In the genomic region with DNA sequence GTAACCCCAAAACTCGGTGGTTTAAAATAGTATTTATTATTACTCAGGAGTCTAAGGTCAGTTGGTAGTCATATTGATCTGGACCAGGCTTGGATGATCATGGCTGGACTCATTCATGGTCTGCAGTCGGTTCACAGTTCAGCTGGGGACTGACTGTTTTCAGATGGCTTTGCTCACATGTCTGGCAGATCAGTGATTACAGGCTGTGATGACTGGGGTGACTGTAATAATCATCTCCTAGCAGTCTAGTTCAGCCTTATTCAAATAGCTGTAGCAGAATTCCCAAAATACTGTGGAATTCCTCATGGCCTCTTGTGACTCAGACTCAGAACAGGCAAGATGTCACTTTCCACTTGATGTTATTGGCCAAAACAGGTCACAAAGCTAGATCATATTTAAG, we compare ENCODE assay signal across 20 cellular contexts. TPM values are rescaled to one million over a fixed set of nuclear protein-coding genes. Genes with fewer than 3 reads are reported as not detected.
DNase-seq lines count a peak whose midpoint lies in the region; ATAC-seq, FAIRE-seq and TF ChIP-seq lines count a peak whose summit lies in the region.
"Had no signal": no experiment of that assay in that cellular context is flagged by ENCODE, and none has a peak within 500 bp of the region (broad histone marks: within the 10 kb centered on the region; RNA-seq: fewer than 3 reads in every experiment).

No MANE protein-coding gene starts in this region.

- CTCF ChIA-PET in HepG2 (lab: Yijun Ruan, JAX; ENCODE audit: low intra/inter-chr PET ratio, low total read pairs): no interaction called here
- CTCF ChIA-PET in CD8-positive, alpha-beta T cell (lab: Charles Lee): no interaction called here

- peaks cover 2% of the 10 kb centered on the region for H3K27me3 Mint-ChIP-seq in HFFc6 (ENCODE audit: insufficient read depth)
- peaks cover 12% of the 10 kb centered on the region for H3K27me3 Mint-ChIP-seq in CD8-positive, alpha-beta T cell (ENCODE audit: low read depth)

- TF ChIP-seq EP300 in HepG2 (IDR thresholded peaks at IDR 0.05; ENCODE audit: low read depth in 2 of 2, low read length in 2 of 2) (no peak), HepG2 (CRISPR knock-in tag; IDR thresholded peaks at IDR 0.05; ENCODE audit: borderline replicate concordance) (no peak)

- H3K27ac Mint-ChIP-seq in HFFc6: no peak overlapping the region
- H3K27ac Mint-ChIP-seq in CD8-positive, alpha-beta T cell: no peak overlapping the region
- H3K27ac Mint-ChIP-seq: CD4-positive, CD25-positive, alpha-beta regulatory T cell; H9; IgD-negative memory B cell had no signal

- H4K20me1 ChIP-seq in HepG2 (ENCODE audit: insufficient read depth, low read length): no peaks in the 10 kb centered on the region

- H3K9me3 Mint-ChIP-seq in HFFc6: no peaks in the 10 kb centered on the region
- no peaks in the 10 kb centered on the region for H3K9me3 Mint-ChIP-seq in CD8-positive, alpha-beta T cell
- H3K9me3 Mint-ChIP-seq: CD4-positive, CD25-positive, alpha-beta regulatory T cell; H9; IgD-negative memory B cell had no signal

- peaks cover 47% of the 10 kb centered on the region for H3K4me1 Mint-ChIP-seq in HFFc6 (ENCODE audit: low read depth)
- H3K4me1 Mint-ChIP-seq in CD8-positive, alpha-beta T cell (ENCODE audit: low read depth): no peaks in the 10 kb centered on the region
- H3K4me1 Mint-ChIP-seq: CD4-positive, CD25-positive, alpha-beta regulatory T cell; H9 had no signal

- TF ChIP-seq CTCF in HFFc6 (IDR thresholded peaks at IDR 0.05) (no peak), HepG2 (CRISPR knock-in tag; IDR thresholded peaks at IDR 0.05) (no peak), tibial artery (IDR thresholded peaks at IDR 0.05) (no peak), colonic mucosa (IDR thresholded peaks at IDR 0.05) (no peak)
- no peak for TF ChIP-seq CTCF in CD8-positive, alpha-beta T cell (IDR thresholded peaks at IDR 0.05)

- H3K9ac ChIP-seq in HepG2 (ENCODE audit: insufficient read depth, low read depth, low read length) (no peak overlapping the region), colonic mucosa (ENCODE audit: low read depth in 2 of 2, low read length in 2 of 2) (no peak overlapping the region)

- intact Hi-C loops in HepG2 (cut with micrococcal nuclease; ENCODE audit: unreplicated experiment) (no loop called here), tibial artery (cut with DNase I; ENCODE audit: low total_unique reads) (no loop called here), colonic mucosa (cut with DNase I) (no loop called here)
- intact Hi-C loops in CD8-positive, alpha-beta T cell (cut with DNase I, micrococcal nuclease): no loop called here

- no TSS peak for BruUV-seq in HepG2 (replicated peaks; lab: Mats Ljungman, UMichigan)

- H3K36me3 Mint-ChIP-seq in HFFc6 (ENCODE audit: low read depth): peaks cover 1% of the 10 kb centered on the region
- no peaks in the 10 kb centered on the region for H3K36me3 Mint-ChIP-seq in CD8-positive, alpha-beta T cell
- H3K36me3 Mint-ChIP-seq: CD4-positive, CD25-positive, alpha-beta regulatory T cell; IgD-negative memory B cell had no signal

- no peak for DNase-seq in GM12891 (ENCODE audit: insufficient read length, low spot score)
- peak; percentile 5 for DNase-seq in HFFc6
- DNase-seq in HepG2 (ENCODE audit: low spot score): no peak
- no peak for DNase-seq in tibial artery
- DNase-seq in colonic mucosa: no peak
- DNase-seq in activated gamma-delta T cell treated with Interleukin-2 at 50 U/mL for 16 hours: no peak
- no peak for DNase-seq in CD8-positive, alpha-beta T cell
- DNase-seq: BE2C; C1 segment of cervical spinal cord; Caco-2; CD4-positive, CD25-positive, alpha-beta regulatory T cell; GDM1; H9; KBM-7 had no signal

- H3K9me3 ChIP-seq in HepG2 (ENCODE audit: low read length) (no peaks in the 10 kb centered on the region), tibial artery (no peaks in the 10 kb centered on the region), colonic mucosa (no peaks in the 10 kb centered on the region)
- no peaks in the 10 kb centered on the region for H3K9me3 ChIP-seq in CD8-positive, alpha-beta T cell (ENCODE audit: low read length)
- H3K9me3 ChIP-seq: BE2C, Caco-2 had no signal

- H3K79me2 ChIP-seq in HepG2 (ENCODE audit: insufficient read depth, low read length): no peaks in the 10 kb centered on the region

- POLR2A ChIA-PET in HepG2 (lab: Yijun Ruan, JAX): interaction anchor here (1.3 kb wide), 1 partner anchor 16 kb away, joined by 4 read pairs; the partner anchor contains the start of gene NT5DC1
- POLR2A ChIA-PET in CD8-positive, alpha-beta T cell (lab: Charles Lee): no interaction called here

- TF ChIP-seq POLR2A in GM12891 (IDR thresholded peaks at IDR 0.05; ENCODE audit: low read depth, low read length) (no peak), HepG2 (IDR thresholded peaks at IDR 0.05; ENCODE audit: insufficient read depth in 1 of 2, low read depth in 2 of 2, low read length in 2 of 2) (no peak)

- no peak overlapping the region for H3K4me3 Mint-ChIP-seq in HFFc6
- H3K4me3 Mint-ChIP-seq in CD8-positive, alpha-beta T cell: no peak overlapping the region
- H3K4me3 Mint-ChIP-seq: CD4-positive, CD25-positive, alpha-beta regulatory T cell; H9; IgD-negative memory B cell had no signal

- FAIRE-seq in GM12891 (lab: Jason Lieb, UNC) (peak; percentile 13), HepG2 (lab: Jason Lieb, UNC) (no peak)
- FAIRE-seq: D721Med, H1 had no signal

- H3K4me1 ChIP-seq in HepG2 (ENCODE audit: insufficient read depth, low read length) (peaks cover 20% of the 10 kb centered on the region), tibial artery (peaks cover 0 to 43% (median 14%) of the 10 kb centered on the region in 4 donors), colonic mucosa (no peaks in the 10 kb centered on the region)
- H3K4me1 ChIP-seq in CD8-positive, alpha-beta T cell (ENCODE audit: insufficient read depth, low read length): no peaks in the 10 kb centered on the region
- H3K4me1 ChIP-seq: BE2C, Caco-2 had no signal

- peak; percentile 79 for ATAC-seq in HepG2
- no peak for ATAC-seq in CD8-positive, alpha-beta T cell

- in situ Hi-C loops in HepG2 (cut with HindIII; ENCODE audit: extremely low pct_ligation_motif_present, low pct_unique_long_range_greater_than_20kb): no loop called here

- no peak overlapping the region for H3K4me3 ChIP-seq in HepG2 (replicated peaks in 1 of 3; ENCODE audit: insufficient read depth in 1 of 3, low read depth in 2 of 3, low read length in 3 of 3)
- H3K4me3 ChIP-seq in tibial artery: no peak overlapping the region
- no peak overlapping the region for H3K4me3 ChIP-seq in colonic mucosa
- H3K4me3 ChIP-seq in CD8-positive, alpha-beta T cell (ENCODE audit: low read depth, low read length): no peak overlapping the region

- no peak for TF ChIP-seq RAD21 in HepG2 (CRISPR knock-in tag; IDR thresholded peaks at IDR 0.05)

- no peak overlapping the region for H3K4me2 ChIP-seq in HepG2 (ENCODE audit: low read depth, low read length)

- H3K27me3 ChIP-seq in HepG2 (ENCODE audit: control insufficient read depth in 1 of 2, insufficient read depth in 2 of 2, low read length in 2 of 2) (no peaks in the 10 kb centered on the region), tibial artery (no peaks in the 10 kb centered on the region), colonic mucosa (no peaks in the 10 kb centered on the region)
- H3K27me3 ChIP-seq in CD8-positive, alpha-beta T cell (ENCODE audit: insufficient read depth, low read length): no peaks in the 10 kb centered on the region
- H3K27me3 ChIP-seq: BE2C had no signal

- H3K36me3 ChIP-seq in HepG2 (replicated peaks in 1 of 2; ENCODE audit: control insufficient read depth in 1 of 2, insufficient read depth in 2 of 2, low read length in 2 of 2) (no peaks in the 10 kb centered on the region), tibial artery (no peaks in the 10 kb centered on the region), colonic mucosa (no peaks in the 10 kb centered on the region)
- H3K36me3 ChIP-seq in CD8-positive, alpha-beta T cell (ENCODE audit: insufficient read depth, low read length): no peaks in the 10 kb centered on the region
- H3K36me3 ChIP-seq: BE2C had no signal

- H3K27ac ChIP-seq in HepG2 (ENCODE audit: extremely low read length, insufficient read depth, low read length) (no peak overlapping the region), tibial artery (peak overlapping the region; percentile 18 to 84), colonic mucosa (no peak overlapping the region)
- no peak overlapping the region for H3K27ac ChIP-seq in CD8-positive, alpha-beta T cell (ENCODE audit: low read depth, low read length)
- H3K27ac ChIP-seq: HL-60 had no signal

- WGBS in HepG2 (ENCODE audit: low lambda C conversion rate): 20% methylated on average over 2 of the region's 2 CpGs

- H2AFZ ChIP-seq in HepG2 (ENCODE audit: low read length): no peak overlapping the region

RNA-seq across cellular contexts. Expression of gene NT5DC1, which starts 16.4 kb away (rescaled TPM):
- 68.8 TPM for polyA plus RNA-seq in GM12891 (2012; ENCODE audit: low read depth, missing spikeins)
- 10 to 100 TPM; 24.8 to 35.3 (median 31.9) TPM for total RNA-seq in HFFc6 (2021; fragmentation: NEBNext Ultra II Directional; extraction: Animal tissue kit (Norgen Biotek cat#: 25700))
- 56.1 and 90.6 TPM in 2 replicates for total RNA-seq in HepG2 (2016; rRNA removed; fragmentation: Illumina TruSeq; extraction: Trizol)
- 7.3 and 12.5 TPM in 2 replicates for total RNA-seq in HepG2 (2016; cell fraction: cytosol; rRNA removed; fragmentation: Illumina TruSeq; extraction: Trizol; ENCODE audit: low read depth)
- total RNA-seq in HepG2 (2016; cell fraction: insoluble cytoplasmic fraction; rRNA removed; fragmentation: Illumina TruSeq; extraction: Trizol): 54.8 and 88.2 TPM in 2 replicates
- total RNA-seq in HepG2 (2016; cell fraction: membrane; rRNA removed; fragmentation: Illumina TruSeq; extraction: Trizol): 25.6 and 27.4 TPM in 2 replicates
- total RNA-seq in HepG2 (2016; cell fraction: nucleus; rRNA removed; fragmentation: Illumina TruSeq; extraction: Trizol): 46.5 and 53.8 TPM in 2 replicates
- 22.1 and 27.0 TPM in 2 replicates for polyA plus RNA-seq in HepG2 (2011; rRNA removed)
- polyA plus RNA-seq in HepG2 (2011; cell fraction: cytosol; rRNA removed): 22.4 and 23.3 TPM in 2 replicates
- 10.3 and 13.1 TPM in 2 replicates for polyA plus RNA-seq in HepG2 (2011; cell fraction: nucleus; rRNA removed)
- 28.1 and 28.8 TPM in 2 replicates for polyA plus RNA-seq in HepG2 (2012)
- 12.1 and 12.5 TPM in 2 replicates for polyA plus RNA-seq in HepG2 (2016; cell fraction: cytosol; fragmentation: Illumina TruSeq; extraction: Trizol; ENCODE audit: low read depth)
- 81.9 and 84.6 TPM in 2 replicates for polyA plus RNA-seq in HepG2 (2016; cell fraction: insoluble cytoplasmic fraction; fragmentation: Illumina TruSeq; extraction: Trizol; ENCODE audit: low read depth)
- polyA plus RNA-seq in HepG2 (2016; cell fraction: membrane; fragmentation: Illumina TruSeq; extraction: Trizol; ENCODE audit: low read depth): 21.3 and 21.5 TPM in 2 replicates
- 34.4 and 35.2 TPM in 2 replicates for polyA plus RNA-seq in HepG2 (2016; cell fraction: nucleus; fragmentation: Illumina TruSeq; extraction: Trizol; ENCODE audit: insufficient read depth, low read depth)
- 22.3 and 35.3 TPM in 2 replicates for polyA minus RNA-seq in HepG2 (2011; rRNA and poly(A)+ RNA removed; ENCODE audit: low replicate concordance)
- 38.6 and 39.5 TPM in 2 replicates for polyA minus RNA-seq in HepG2 (2011; cell fraction: cytosol; rRNA and poly(A)+ RNA removed)
- polyA minus RNA-seq in HepG2 (2011; cell fraction: nucleus; rRNA and poly(A)+ RNA removed): 40.2 and 44.4 TPM in 2 replicates
- total RNA-seq in colonic mucosa: 10 to 100 TPM; 49.8 to 50.1 TPM
- 10 to 100 TPM; 19.2 to 23.3 TPM for total RNA-seq in CD8-positive, alpha-beta T cell

RNA-seq across cellular contexts. Expression of gene FRK, which starts 23.6 kb away (rescaled TPM):
- 0.33 TPM for polyA plus RNA-seq in GM12891 (2012; ENCODE audit: low read depth, missing spikeins)
- under 1 TPM in 5 of 6 experiments, not detected in 1; 0.02 to 0.03 (median 0.02) TPM for total RNA-seq in HFFc6 (2021; fragmentation: NEBNext Ultra II Directional; extraction: Animal tissue kit (Norgen Biotek cat#: 25700))
- total RNA-seq in HepG2 (2016; rRNA removed; fragmentation: Illumina TruSeq; extraction: Trizol): 2.9 and 4.5 TPM in 2 replicates
- 0.51 and 0.62 TPM in 2 replicates for total RNA-seq in HepG2 (2016; cell fraction: cytosol; rRNA removed; fragmentation: Illumina TruSeq; extraction: Trizol; ENCODE audit: low read depth)
- 2.9 and 4.1 TPM in 2 replicates for total RNA-seq in HepG2 (2016; cell fraction: insoluble cytoplasmic fraction; rRNA removed; fragmentation: Illumina TruSeq; extraction: Trizol)
- 0.86 and 0.93 TPM in 2 replicates for total RNA-seq in HepG2 (2016; cell fraction: membrane; rRNA removed; fragmentation: Illumina TruSeq; extraction: Trizol)
- 6.1 and 6.5 TPM in 2 replicates for total RNA-seq in HepG2 (2016; cell fraction: nucleus; rRNA removed; fragmentation: Illumina TruSeq; extraction: Trizol)
- 1.3 and 1.5 TPM in 2 replicates for polyA plus RNA-seq in HepG2 (2011; rRNA removed)
- 0.56 and 1.2 TPM in 2 replicates for polyA plus RNA-seq in HepG2 (2011; cell fraction: cytosol; rRNA removed)
- polyA plus RNA-seq in HepG2 (2011; cell fraction: nucleus; rRNA removed): 1.7 and 2.6 TPM in 2 replicates
- polyA plus RNA-seq in HepG2 (2012): 0.65 and 0.80 TPM in 2 replicates
- polyA plus RNA-seq in HepG2 (2016; cell fraction: cytosol; fragmentation: Illumina TruSeq; extraction: Trizol; ENCODE audit: low read depth): 0.08 and 0.10 TPM in 2 replicates
- polyA plus RNA-seq in HepG2 (2016; cell fraction: insoluble cytoplasmic fraction; fragmentation: Illumina TruSeq; extraction: Trizol; ENCODE audit: low read depth): 1.7 and 1.9 TPM in 2 replicates
- polyA plus RNA-seq in HepG2 (2016; cell fraction: membrane; fragmentation: Illumina TruSeq; extraction: Trizol; ENCODE audit: low read depth): 0.18 and 0.27 TPM in 2 replicates
- 2.1 and 2.6 TPM in 2 replicates for polyA plus RNA-seq in HepG2 (2016; cell fraction: nucleus; fragmentation: Illumina TruSeq; extraction: Trizol; ENCODE audit: insufficient read depth, low read depth)
- polyA minus RNA-seq in HepG2 (2011; rRNA and poly(A)+ RNA removed; ENCODE audit: low replicate concordance): 5.6 and 8.1 TPM in 2 replicates
- polyA minus RNA-seq in HepG2 (2011; cell fraction: cytosol; rRNA and poly(A)+ RNA removed): 2.5 and 3.6 TPM in 2 replicates
- 16.5 and 22.3 TPM in 2 replicates for polyA minus RNA-seq in HepG2 (2011; cell fraction: nucleus; rRNA and poly(A)+ RNA removed)
- 10 to 100 TPM; 25.9 to 27.1 TPM for total RNA-seq in colonic mucosa
- total RNA-seq in CD8-positive, alpha-beta T cell: under 1 TPM in 1 of 2 experiments, not detected in 1; 0.03 TPM
- total RNA-seq: CD4-positive, CD25-positive, alpha-beta regulatory T cell had no signal
- polyA plus RNA-seq: CD4-positive, CD25-positive, alpha-beta regulatory T cell had no signal

RNA-seq across cellular contexts. Expression of gene COL10A1, which starts 41.6 kb away (rescaled TPM):
- polyA plus RNA-seq in GM12891 (2012; ENCODE audit: low read depth, missing spikeins): 0.15 TPM
- total RNA-seq in HFFc6 (2021; fragmentation: NEBNext Ultra II Directional; extraction: Animal tissue kit (Norgen Biotek cat#: 25700)): 1 to 10 TPM in 5 of 6 experiments, under 1 TPM in 1; 0.91 to 3.3 (median 1.9) TPM
- total RNA-seq in HepG2 (2016; rRNA removed; fragmentation: Illumina TruSeq; extraction: Trizol): not detected in 2 replicates
- total RNA-seq in HepG2 (2016; cell fraction: cytosol; rRNA removed; fragmentation: Illumina TruSeq; extraction: Trizol; ENCODE audit: low read depth): not detected in 2 replicates
- 0.04 TPM in 1 of 2 replicates, not detected in the other for total RNA-seq in HepG2 (2016; cell fraction: insoluble cytoplasmic fraction; rRNA removed; fragmentation: Illumina TruSeq; extraction: Trizol)
- total RNA-seq in HepG2 (2016; cell fraction: membrane; rRNA removed; fragmentation: Illumina TruSeq; extraction: Trizol): not detected in 2 replicates
- total RNA-seq in HepG2 (2016; cell fraction: nucleus; rRNA removed; fragmentation: Illumina TruSeq; extraction: Trizol): not detected in 2 replicates
- 0.07 TPM in 2 replicates for polyA plus RNA-seq in HepG2 (2011; rRNA removed)
- 0.03 and 0.05 TPM in 2 replicates for polyA plus RNA-seq in HepG2 (2011; cell fraction: cytosol; rRNA removed)
- not detected in 2 replicates for polyA plus RNA-seq in HepG2 (2011; cell fraction: nucleus; rRNA removed)
- 0.07 and 0.12 TPM in 2 replicates for polyA plus RNA-seq in HepG2 (2012)
- polyA plus RNA-seq in HepG2 (2016; cell fraction: cytosol; fragmentation: Illumina TruSeq; extraction: Trizol; ENCODE audit: low read depth): not detected in 2 replicates
- polyA plus RNA-seq in HepG2 (2016; cell fraction: insoluble cytoplasmic fraction; fragmentation: Illumina TruSeq; extraction: Trizol; ENCODE audit: low read depth): not detected in 2 replicates
- not detected in 2 replicates for polyA plus RNA-seq in HepG2 (2016; cell fraction: membrane; fragmentation: Illumina TruSeq; extraction: Trizol; ENCODE audit: low read depth)
- not detected in 2 replicates for polyA plus RNA-seq in HepG2 (2016; cell fraction: nucleus; fragmentation: Illumina TruSeq; extraction: Trizol; ENCODE audit: insufficient read depth, low read depth)
- polyA minus RNA-seq in HepG2 (2011; rRNA and poly(A)+ RNA removed; ENCODE audit: low replicate concordance): 0.30 TPM in 1 of 2 replicates, not detected in the other
- not detected in 2 replicates for polyA minus RNA-seq in HepG2 (2011; cell fraction: cytosol; rRNA and poly(A)+ RNA removed)
- 0.13 TPM in 1 of 2 replicates, not detected in the other for polyA minus RNA-seq in HepG2 (2011; cell fraction: nucleus; rRNA and poly(A)+ RNA removed)
- total RNA-seq in colonic mucosa: not detected
- total RNA-seq in CD8-positive, alpha-beta T cell: not detected
- total RNA-seq: A172; Caco-2; CD4-positive, CD25-positive, alpha-beta regulatory T cell; H1; H9; HT1080 had no signal
- polyA plus RNA-seq: CD4-positive, CD25-positive, alpha-beta regulatory T cell; H1 had no signal

Comparison
In these comparisons a context has a peak if more than half of its experiments do, and no peak if none do; other contexts are left out.
1. H3K27ac ChIP-seq: peak in tibial artery (2 of 2); none in HepG2 (single experiment), colonic mucosa (single experiment) and CD8-positive, alpha-beta T cell (single experiment).